8 cellular contexts compared by ENCODE assay signal in the genomic region with DNA sequence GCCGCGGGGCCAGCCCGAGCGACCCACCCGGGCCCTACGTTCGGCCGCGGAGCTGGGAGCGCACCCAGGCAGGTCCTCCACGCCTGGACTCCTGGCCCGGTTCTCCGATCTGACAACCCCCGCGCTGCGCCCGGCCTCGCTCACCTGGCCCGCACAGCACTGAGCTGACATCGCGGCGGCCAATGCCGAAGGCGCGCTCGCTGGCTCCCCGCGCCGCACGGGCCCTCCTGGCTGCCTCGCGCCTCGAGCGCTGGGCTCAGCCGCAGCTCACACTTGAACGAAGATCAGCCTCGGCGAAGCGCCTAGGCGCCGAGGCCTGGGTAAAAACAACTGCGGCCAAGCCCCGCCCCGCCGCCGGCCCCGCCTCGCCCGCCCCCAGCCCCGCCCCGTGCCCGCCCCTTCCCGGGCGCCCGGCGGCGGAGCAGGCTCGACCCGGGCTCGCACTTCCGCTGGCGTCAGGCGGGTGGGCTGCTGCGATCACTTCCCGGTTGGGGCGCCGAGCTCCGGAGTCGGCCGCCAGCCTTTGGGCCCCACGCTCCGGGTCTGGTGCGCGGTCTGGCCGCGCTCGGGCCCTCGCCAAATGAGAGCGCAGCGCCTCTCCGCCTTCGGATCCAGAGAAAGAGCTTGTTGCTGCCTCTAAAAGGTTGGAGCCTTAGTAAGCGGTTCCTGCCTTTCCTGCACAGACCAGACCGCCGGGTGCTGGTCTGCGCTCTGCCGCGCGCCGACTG. TPM values are rescaled to one million over a fixed set of nuclear protein-coding genes. Genes with fewer than 3 reads are reported as not detected.
DNase-seq lines count a peak whose midpoint lies in the region; ATAC-seq and TF ChIP-seq lines count a peak whose summit lies in the region.

SERINC5 (minus strand) TSS at position 297 of the 728 bp plus-strand sequence; CDS start at position 171, 126 bp downstream.

- peaks cover 3% of the 10 kb centered on the region; the same call in 1 of the 2 replicates for H3K36me3 ChIP-seq in DOHH2 (ENCODE audit: control insufficient read depth, low read length)
- no peaks in the 10 kb centered on the region for H3K36me3 ChIP-seq in IMR-90 (ENCODE audit: control insufficient read depth, insufficient read depth, low read length)
- no peaks in the 10 kb centered on the region for H3K36me3 ChIP-seq in urinary bladder (ENCODE audit: insufficient read depth)

- ATAC-seq in GM21526 (IDR thresholded peaks at IDR 0.05; ENCODE audit: low FRiP score, unreplicated experiment), result peak; percentile 81
- peak; percentile 91 for ATAC-seq in IMR-90 (ENCODE audit: low read depth)
- peak; percentile 94 for ATAC-seq in left ventricle myocardium superior

- peak within 1 kb of the TSS; percentile 80 for H3K4me3 ChIP-seq in DOHH2 (ENCODE audit: low read length)
- peak within 1 kb of the TSS; percentile 73 for H3K4me3 ChIP-seq in IMR-90 (ENCODE audit: insufficient read depth, low read depth, low read length)
- peak within 1 kb of the TSS; percentile 86 for H3K4me3 ChIP-seq in urinary bladder (ENCODE audit: low read depth, low read length)

- POLR2A ChIA-PET in IMR-90 (lab: Charles Lee; ENCODE audit: unreplicated experiment), result interaction anchor here (0.6 to 0.8 kb wide), 4 partner anchors 13 to 709 kb away, joined by 3 to 12 read pairs (median 6); no protein-coding TSS in a partner anchor

- TF ChIP-seq CTCF in DOHH2 (IDR thresholded peaks at IDR 0.05; ENCODE audit: low read depth, low read length, poor library complexity, severe bottlenecking) (no peak), IMR-90 (conservative IDR thresholded peaks at IDR 0.05; ENCODE audit: low read depth, low read length) (no peak)

- peak within 1 kb of the TSS; percentile 96 for H3K23ac ChIP-seq in IMR-90 (ENCODE audit: low read depth, low read length)

- H3K9ac ChIP-seq in IMR-90 (ENCODE audit: low read depth, low read length), result peak within 1 kb of the TSS; percentile 80

- H3K4me1 ChIP-seq in DOHH2 (ENCODE audit: control insufficient read depth, low read length) (peaks cover 21% of the 10 kb centered on the region), IMR-90 (ENCODE audit: control insufficient read depth, insufficient read depth, low read length) (peaks cover 3% of the 10 kb centered on the region), urinary bladder (ENCODE audit: insufficient read depth) (peaks cover 4% of the 10 kb centered on the region)

- peak within 1 kb of the TSS; percentile 95 for H3K27ac Mint-ChIP-seq in T-helper 1 cell treated with Interleukin-12 subunit alpha and Interleukin-12 subunit beta and Interleukin-4 antibody, amounts not matched to agents 30 μg/mL and 1 μg/mL, for 36 hours

- peak within 1 kb of the TSS; percentile 97 for H3K4me3 Mint-ChIP-seq in T-helper 1 cell treated with Interleukin-12 subunit alpha and Interleukin-12 subunit beta and Interleukin-4 antibody, amounts not matched to agents 30 μg/mL and 1 μg/mL, for 36 hours

- H4K20me1 ChIP-seq in DOHH2 (ENCODE audit: control insufficient read depth, insufficient read depth, low read depth, low read length) (no peaks in the 10 kb centered on the region), IMR-90 (ENCODE audit: insufficient read depth, low read length) (no peaks in the 10 kb centered on the region)

- H3K4me2 ChIP-seq in DOHH2 (ENCODE audit: low read length), result peak within 1 kb of the TSS; percentile 96
- H3K4me2 ChIP-seq in IMR-90 (ENCODE audit: low read depth, low read length), result peak within 1 kb of the TSS; percentile 91

- H3K79me1 ChIP-seq in IMR-90 (ENCODE audit: low read depth in 1 of 2, low read length in 2 of 2), result peaks cover 13 to 34% of the 10 kb centered on the region in 2 experiments; a peak in 3 of 4 replicates

- peak within 1 kb of the TSS; percentile 73 for H3K56ac ChIP-seq in IMR-90 (ENCODE audit: extremely low read depth, insufficient read depth, low read length)

- H3K27ac ChIP-seq in DOHH2 (ENCODE audit: low read depth, low read length), result peak within 1 kb of the TSS; percentile 39
- H3K27ac ChIP-seq in IMR-90 (ENCODE audit: insufficient read depth, low read length), result peak within 1 kb of the TSS; percentile 85
- H3K27ac ChIP-seq in urinary bladder (ENCODE audit: low read depth), result peak within 1 kb of the TSS; percentile 96

- peak within 1 kb of the TSS; percentile 57 for H3K18ac ChIP-seq in IMR-90 (ENCODE audit: low read depth, low read length)

- no TSS peak for BruUV-seq in IMR-90 (replicated peaks; lab: Mats Ljungman, UMichigan)

- DNase-seq in IMR-90 (peak; percentile 68), amniotic epithelial cell (ENCODE audit: low read depth) (peak; percentile 66), left ventricle myocardium superior (peak; percentile 93), pulmonary artery endothelial cell (ENCODE audit: low read depth, low spot score) (peak; percentile 26)

- no peaks in the 10 kb centered on the region for H3K9me3 Mint-ChIP-seq in T-helper 1 cell treated with Interleukin-12 subunit alpha and Interleukin-12 subunit beta and Interleukin-4 antibody, amounts not matched to agents 30 μg/mL and 1 μg/mL, for 36 hours

- dilution Hi-C loops in IMR-90 (cut with HindIII; ENCODE audit: low sequenced_read_pairs, unreplicated experiment), result no loop called here

- 0% methylated on average over 47 of the region's 90 CpGs; no CpG with 5 or more reads in 1 of the 2 experiments for WGBS in IMR-90 (ENCODE audit: extremely low coverage in 2 of 2, insufficient read length in 1 of 2), 2 experiments
- under 1% methylated on average over 90 of the region's 90 CpGs for WGBS in urinary bladder

- H4K91ac ChIP-seq in IMR-90 (ENCODE audit: insufficient read depth, low read depth, low read length), result peak within 1 kb of the TSS; percentile 85

- H3K4ac ChIP-seq in IMR-90 (ENCODE audit: low read depth, low read length), result peak within 1 kb of the TSS; percentile 89

- peak within 1 kb of the TSS; percentile 95 for H3K14ac ChIP-seq in IMR-90 (replicated peaks; ENCODE audit: low read depth, low read length)

- in situ Hi-C loops in IMR-90 (cut with MboI; ENCODE audit: low sequenced_read_pairs), result no loop called here

- H2BK20ac ChIP-seq in IMR-90 (ENCODE audit: low read depth, low read length), result no peak within 1 kb of the TSS

- CTCF ChIA-PET in IMR-90 (lab: Yijun Ruan, JAX), result interaction anchor here (0.5 to 0.6 kb wide), 2 partner anchors 161 to 368 kb away, joined by 4 to 7 read pairs; no protein-coding TSS in a partner anchor

- peaks cover 42% of the 10 kb centered on the region for H3K4me1 Mint-ChIP-seq in T-helper 1 cell treated with Interleukin-12 subunit alpha and Interleukin-12 subunit beta and Interleukin-4 antibody, amounts not matched to agents 30 μg/mL and 1 μg/mL, for 36 hours (ENCODE audit: low read depth)

- intact Hi-C loops in IMR-90 (cut with micrococcal nuclease), result loop anchor here (2.0 to 5.0 kb wide), 2 partner anchors 19 to 164 kb away; no protein-coding TSS in a partner anchor
- intact Hi-C loops in left ventricle myocardium superior (cut with micrococcal nuclease), result no loop called here

- peak within 1 kb of the TSS; percentile 94 for H2AFZ ChIP-seq in IMR-90 (replicated peaks; ENCODE audit: low read length, poor library complexity)

- peak within 1 kb of the TSS; percentile 35; the same call in 1 of the 2 replicates for H2AK5ac ChIP-seq in IMR-90 (ENCODE audit: low read depth, low read length)

- peak within 1 kb of the TSS; percentile 93 for H4K5ac ChIP-seq in IMR-90 (ENCODE audit: low read depth, low read length)

- H3K9me3 ChIP-seq in DOHH2 (ENCODE audit: control insufficient read depth, insufficient read depth, low read length) (no peaks in the 10 kb centered on the region), IMR-90 (ENCODE audit: control insufficient read depth, insufficient read depth, low read length) (no peaks in the 10 kb centered on the region)

- peaks cover 17% of the 10 kb centered on the region for H3K27me3 ChIP-seq in DOHH2 (ENCODE audit: control insufficient read depth, low read length)
- H3K27me3 ChIP-seq in IMR-90 (ENCODE audit: control insufficient read depth, insufficient read depth, low read length), result no peaks in the 10 kb centered on the region

- peak within 1 kb of the TSS; percentile 92 to 93 for H4K8ac ChIP-seq in IMR-90 (ENCODE audit: low read depth in 2 of 2, low read length in 2 of 2)

- TF ChIP-seq RAD21 in IMR-90 (IDR thresholded peaks at IDR 0.05; ENCODE audit: low read length), result no peak

- peaks cover 28% of the 10 kb centered on the region for H3K36me3 Mint-ChIP-seq in T-helper 1 cell treated with Interleukin-12 subunit alpha and Interleukin-12 subunit beta and Interleukin-4 antibody, amounts not matched to agents 30 μg/mL and 1 μg/mL, for 36 hours (ENCODE audit: low read depth)

- peaks cover 5% of the 10 kb centered on the region for H3K79me2 ChIP-seq in DOHH2 (ENCODE audit: control insufficient read depth, low read length)

- H3F3A ChIP-seq in DOHH2 (ENCODE audit: control insufficient read depth, insufficient read depth), result no peaks in the 10 kb centered on the region

- peak within 1 kb of the TSS; percentile 65; the same call in 1 of the 3 replicates for H2BK15ac ChIP-seq in IMR-90 (ENCODE audit: low read depth, low read length)

- no peaks in the 10 kb centered on the region; the same call in 1 of the 2 replicates for H3K9me1 ChIP-seq in IMR-90 (ENCODE audit: insufficient read depth, low read length)

- H3K9me2 ChIP-seq in DOHH2 (replicated peaks; ENCODE audit: control insufficient read depth, low read length), result no peaks in the 10 kb centered on the region

- TF ChIP-seq POLR2A in IMR-90 (IDR thresholded peaks at IDR 0.05; ENCODE audit: low read depth, low read length), result peak; percentile 88

- no peaks in the 10 kb centered on the region for H3K27me3 Mint-ChIP-seq in T-helper 1 cell treated with Interleukin-12 subunit alpha and Interleukin-12 subunit beta and Interleukin-4 antibody, amounts not matched to agents 30 μg/mL and 1 μg/mL, for 36 hours (ENCODE audit: low read depth)

- H2AK9ac ChIP-seq in IMR-90 (replicated peaks; ENCODE audit: low read depth, low read length, poor library complexity), result peak within 1 kb of the TSS; percentile 90

- peak within 1 kb of the TSS; percentile 47; the same call in 1 of the 2 replicates for H2BK120ac ChIP-seq in IMR-90 (ENCODE audit: low read depth, low read length)

- peak within 1 kb of the TSS; percentile 66 for H2BK5ac ChIP-seq in IMR-90 (ENCODE audit: low read depth, low read length, poor library complexity, severe bottlenecking)

RNA-seq across cellular contexts. Expression of gene SERINC5, which starts in this region (rescaled TPM):
- 7.2 and 8.1 TPM in 2 replicates for total RNA-seq in IMR-90 (2012; rRNA removed)
- 4.6 and 5.0 TPM in 2 replicates for polyA plus RNA-seq in IMR-90 (2012; rRNA removed)
- polyA plus RNA-seq in IMR-90 (2012; cell fraction: cytosol; rRNA removed), result 2.0 and 2.5 TPM in 2 replicates
- 1.3 and 3.2 TPM in 2 replicates for polyA plus RNA-seq in IMR-90 (2012; cell fraction: nucleus; rRNA removed; ENCODE audit: low replicate concordance)
- 13.7 TPM for total RNA-seq in left ventricle myocardium superior
- total RNA-seq in pulmonary artery endothelial cell, result 6.3 and 6.8 TPM in 2 replicates
- total RNA-seq in urinary bladder, result 48.7 TPM
- 7.2 TPM for polyA plus RNA-seq in urinary bladder

Comparison
In these comparisons a context has a peak if more than half of its experiments do, and no peak if none do; other contexts are left out.
1. Peak in every context shown above with its lines: DNase-seq, ATAC-seq, H3K4me3 ChIP-seq and H3K27ac ChIP-seq.
2. H3K27ac ChIP-seq: peak in every context shown above with its lines; median percentile 96 in urinary bladder; 85 in IMR-90; 39 in DOHH2.
3. DNase-seq: peak in every context shown above with its lines; median percentile 93 in left ventricle myocardium superior; 68 in IMR-90; 66 in amniotic epithelial cell; 26 in pulmonary artery endothelial cell.